In the genomic region with DNA sequence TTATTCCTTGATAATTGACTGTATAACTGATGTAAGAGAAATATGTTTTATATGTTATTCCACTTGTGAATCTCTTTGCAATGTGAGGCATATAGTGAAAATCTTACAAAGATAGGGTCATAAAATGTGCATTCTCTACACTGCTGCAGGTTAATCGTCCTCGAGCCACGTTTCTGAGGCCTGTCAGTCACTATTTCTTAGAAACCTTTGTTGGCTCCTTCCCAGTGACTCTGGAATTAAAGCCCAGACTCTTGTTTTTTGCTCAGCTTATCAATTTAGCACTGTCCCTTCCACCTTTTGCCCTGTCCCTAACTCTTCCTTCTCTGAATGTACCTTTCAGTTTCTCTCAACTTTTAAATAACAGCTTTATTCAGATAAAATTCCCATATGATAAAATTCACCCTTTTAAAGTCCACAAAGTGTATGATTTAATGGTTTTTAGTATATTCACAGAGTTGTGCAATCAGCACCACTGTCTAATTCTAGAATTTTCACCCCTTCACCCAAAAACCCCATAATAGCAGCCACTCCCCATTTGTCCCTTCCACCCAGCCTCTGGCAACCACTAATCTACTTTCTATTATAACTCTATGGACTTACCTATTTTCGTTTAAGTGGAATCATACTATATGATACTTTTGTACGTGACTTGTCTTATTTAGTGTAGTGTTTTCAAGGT, we compare ENCODE assay signal across 14 cellular contexts. TPM values are rescaled to one million over a fixed set of nuclear protein-coding genes. Genes with fewer than 3 reads are reported as not detected.
DNase-seq lines count a peak whose midpoint lies in the region; ATAC-seq, FAIRE-seq and TF ChIP-seq lines count a peak whose summit lies in the region.
"Had no signal": no experiment of that assay in that cellular context is flagged by ENCODE, and none has a peak within 500 bp of the region (broad histone marks: within the 10 kb centered on the region; RNA-seq: fewer than 3 reads in every experiment).

No MANE protein-coding gene starts in this region.

- H2AFZ ChIP-seq in SK-N-SH (ENCODE audit: low read depth) (no peak overlapping the region), K562 (ENCODE audit: low read depth, low read length) (no peak overlapping the region)

- H3K27ac ChIP-seq in SK-N-SH (ENCODE audit: low read depth in 2 of 2, low read length in 1 of 2) (peak overlapping the region; percentile 56 to 73; a peak in 3 of 4 replicates), K562 (ENCODE audit: extremely low read depth, low read depth, low read length) (peak overlapping the region; percentile 46; the same call in 2 of the 3 replicates), testis (peak overlapping the region; percentile 9 to 44)
- H3K27ac ChIP-seq: 22Rv1 had no signal

- CTCF ChIA-PET in SK-N-SH (lab: Yijun Ruan, JAX) (no interaction called here), K562 (lab: Yijun Ruan, JAX; ENCODE audit: low intra/inter-chr PET ratio) (no interaction called here)

- in situ Hi-C loops in K562 (cut with MboI): no loop called here

- POLR2A ChIA-PET in SK-N-SH (lab: Yijun Ruan, JAX) (no interaction called here), K562 (lab: Yijun Ruan, JAX) (interaction anchor here (0.6 to 1.8 kb wide), 2 partner anchors 11 to 119 kb away, joined by 3 to 17 read pairs; no protein-coding TSS in a partner anchor)

- H3K79me2 ChIP-seq in SK-N-SH (ENCODE audit: insufficient read depth): peaks cover 99% of the 10 kb centered on the region
- peaks cover 99% of the 10 kb centered on the region for H3K79me2 ChIP-seq in K562 (ENCODE audit: control insufficient read depth, insufficient read depth, low read length)

- peaks cover 9 to 27% of the 10 kb centered on the region in 2 experiments; a peak in 3 of 4 replicates for H3K4me1 ChIP-seq in SK-N-SH (ENCODE audit: control insufficient read depth in 1 of 2, insufficient read depth in 2 of 2, low read depth in 1 of 2, low read length in 1 of 2)
- H3K4me1 ChIP-seq in K562 (replicated peaks in 1 of 2; ENCODE audit: control insufficient read depth in 2 of 2, insufficient read depth in 2 of 2, low read length in 2 of 2): peaks cover 7 to 29% of the 10 kb centered on the region in 2 experiments; a peak in 3 of 5 replicates
- peaks cover 69% of the 10 kb centered on the region for H3K4me1 ChIP-seq in testis

- no peaks in the 10 kb centered on the region for H3K9me3 Mint-ChIP-seq in memory B cell

- peak overlapping the region; percentile 19 for H3K27ac Mint-ChIP-seq in memory B cell

- H3K4me1 Mint-ChIP-seq in memory B cell: peaks cover 60% of the 10 kb centered on the region

- no peak overlapping the region for H3K4me3 Mint-ChIP-seq in memory B cell

- BruUV-seq in K562 (replicated peaks; lab: Mats Ljungman, UMichigan): no TSS peak

- H3K36me3 Mint-ChIP-seq in memory B cell: peaks cover 26% of the 10 kb centered on the region

- H3K9ac ChIP-seq in SK-N-SH (no peak overlapping the region), K562 (ENCODE audit: insufficient read depth in 1 of 2, low read depth in 2 of 2, low read length in 2 of 2) (peak overlapping the region in 1 of 2 experiments; percentile 15; a peak in 2 of 4 replicates)

- no peak for TF ChIP-seq CTCF in SK-N-SH (IDR thresholded peaks at IDR 0.05)
- no peak for TF ChIP-seq CTCF in K562 (IDR thresholded peaks at IDR 0.05 in 2 of 3, conservative IDR thresholded peaks at IDR 0.05 in 1 of 3; ENCODE audit: insufficient read depth in 2 of 3, low read depth in 1 of 3, low read length in 3 of 3)
- no peak for TF ChIP-seq CTCF in testis (IDR thresholded peaks at IDR 0.05)

- TF ChIP-seq EP300 in SK-N-SH (IDR thresholded peaks at IDR 0.05; ENCODE audit: borderline replicate concordance in 1 of 2, low read depth in 1 of 2, low read length in 1 of 2) (no peak), K562 (IDR thresholded peaks at IDR 0.05; ENCODE audit: low read length) (peak; percentile 6; the same call in 1 of the 2 replicates)

- TF ChIP-seq RAD21 in SK-N-SH (IDR thresholded peaks at IDR 0.05; ENCODE audit: low read length) (no peak), K562 (CRISPR knock-in tag; conservative IDR thresholded peaks at IDR 0.05 in 1 of 2, IDR thresholded peaks at IDR 0.05 in 1 of 2) (no peak)

- 88% methylated on average over 5 of the region's 5 CpGs for WGBS in SK-N-SH (ENCODE audit: low lambda C conversion rate)
- WGBS in K562 (ENCODE audit: insufficient coverage, low coverage, missing lambda C conversion rate): 26% methylated on average over 5 of the region's 5 CpGs
- WGBS in testis, 2 donors: 58 to 70% methylated on average over 5 of the region's 5 CpGs

- peak overlapping the region; percentile 52 for H3K4me2 ChIP-seq in SK-N-SH
- H3K4me2 ChIP-seq in K562 (ENCODE audit: insufficient read depth, low read length): peak overlapping the region; percentile 49

- no peaks in the 10 kb centered on the region for H3K9me2 ChIP-seq in SK-N-SH

- TF ChIP-seq POLR2A in K562 (conservative IDR thresholded peaks at IDR 0.05) (no peak), testis (IDR thresholded peaks at IDR 0.05) (no peak)

- H3K27me3 ChIP-seq in SK-N-SH (ENCODE audit: insufficient read depth) (no peaks in the 10 kb centered on the region), K562 (ENCODE audit: control insufficient read depth in 2 of 2, insufficient read depth in 2 of 2, low read length in 2 of 2) (no peaks in the 10 kb centered on the region), testis (no peaks in the 10 kb centered on the region)

- no peaks in the 10 kb centered on the region for H3K27me3 Mint-ChIP-seq in memory B cell

- peaks cover 100% of the 10 kb centered on the region for H4K20me1 ChIP-seq in SK-N-SH (ENCODE audit: insufficient read depth)
- peaks cover 33% of the 10 kb centered on the region for H4K20me1 ChIP-seq in K562 (replicated peaks; ENCODE audit: control insufficient read depth, insufficient read depth, low read length)

- intact Hi-C loops in K562 (cut with micrococcal nuclease): no loop called here
- intact Hi-C loops in testis (cut with DNase I; ENCODE audit: low total_unique reads): no loop called here

- FAIRE-seq in K562 (lab: Jason Lieb, UNC): no peak
- FAIRE-seq: small intestine had no signal

- no peaks in the 10 kb centered on the region for H3K9me1 ChIP-seq in K562 (ENCODE audit: control insufficient read depth, insufficient read depth, low read length)

- ATAC-seq in SK-N-SH treated with all-trans-retinoic acid at 6 μM for 48 hours (no peak), K562 (peak; percentile 56), memory B cell (ENCODE audit: low read depth) (no peak), GM19328 (IDR thresholded peaks at IDR 0.05; ENCODE audit: unreplicated experiment) (no peak)

- H3K9me3 ChIP-seq in SK-N-SH (no peaks in the 10 kb centered on the region), K562 (replicated peaks; ENCODE audit: control insufficient read depth, insufficient read depth, low read depth, low read length) (no peaks in the 10 kb centered on the region), testis (no peaks in the 10 kb centered on the region)

- H3F3A ChIP-seq in SK-N-SH (replicated peaks; ENCODE audit: insufficient read depth): peaks cover 35% of the 10 kb centered on the region

- no peak overlapping the region for H3K4me3 ChIP-seq in SK-N-SH (ENCODE audit: low read depth in 2 of 2, low read length in 1 of 2)
- no peak overlapping the region for H3K4me3 ChIP-seq in K562
- H3K4me3 ChIP-seq in testis: no peak overlapping the region

- H3K36me3 ChIP-seq in SK-N-SH (replicated peaks in 1 of 2; ENCODE audit: control insufficient read depth in 1 of 2, insufficient read depth in 2 of 2, low read length in 1 of 2) (peaks cover 17 to 28% of the 10 kb centered on the region in 2 experiments), K562 (ENCODE audit: control insufficient read depth, insufficient read depth, low read length) (peaks cover 35% of the 10 kb centered on the region; the same call in 2 of the 3 replicates), testis (ENCODE audit: low read depth, missing control alignments) (no peaks in the 10 kb centered on the region)

- DNase-seq in SK-N-SH (no peak), K562 (ENCODE audit: extremely low read depth in 1 of 4, low spot score in 3 of 4) (peak in 1 of 4 experiments; percentile 66), memory B cell (ENCODE audit: low spot score in 2 of 2) (no peak), testis (no peak), SW480 (ENCODE audit: low spot score) (no peak), GF-D8 (lab: John Stamatoyannopoulos, UW) (no peak)
- DNase-seq: activated CD4-positive, alpha-beta T cell treated with anti-CD3 and anti-CD28 coated beads, Interleukin-2, amount 50 U/mL, for 4 hours; DND-41; NCI-H446; SIG-M5; small intestine had no signal

TF ChIP-seq in SK-N-SH, 30 proteins besides CTCF, POLR2A, EP300 and RAD21 (continues in another document):
- no peak for TF ChIP-seq NFIC (IDR thresholded peaks at IDR 0.05; ENCODE audit: borderline replicate concordance)
- no peak for TF ChIP-seq JUND (IDR thresholded peaks at IDR 0.05)

TF ChIP-seq in SK-N-SH treated with all-trans-retinoic acid at 6 μM for 48 hours, 23 proteins besides CTCF, POLR2A, EP300 and RAD21 (continues in another document):
- TF ChIP-seq OSR1 (CRISPR knock-in tag; IDR thresholded peaks at IDR 0.05) (no peak), TOX (CRISPR knock-in tag; IDR thresholded peaks at IDR 0.05; ENCODE audit: borderline replicate concordance) (no peak)

TF ChIP-seq in K562, 482 proteins besides CTCF, POLR2A, EP300 and RAD21 (continues in another document):
- 0 out of 2 replicates have a peak, but pooled peaks have one; percentile 27 for TF ChIP-seq NCOR1 (IDR thresholded peaks at IDR 0.05)

RNA-seq across cellular contexts. Expression of gene TNRC6A, which starts 8.6 kb away (rescaled TPM):
- 32.5 and 40.1 TPM in 2 replicates for polyA plus RNA-seq in SK-N-SH (2012; rRNA removed)
- 16.0 and 19.0 TPM in 2 replicates for polyA plus RNA-seq in SK-N-SH (2012; cell fraction: cytosol; rRNA removed)
- polyA plus RNA-seq in SK-N-SH (2012; cell fraction: nucleus; rRNA removed): 127 and 149 TPM in 2 replicates
- total RNA-seq in K562 (2011; cell fraction: chromatin; rRNA removed; ENCODE audit: low replicate concordance): 77.7 and 239 TPM in 2 replicates
- 50.4 and 82.1 TPM in 2 replicates for total RNA-seq in K562 (2011; cell fraction: nucleolus; rRNA removed)
- 101 and 163 TPM in 2 replicates for total RNA-seq in K562 (2011; cell fraction: nucleoplasm; rRNA removed)
- 14.1 and 22.3 TPM in 2 replicates for total RNA-seq in K562 (2014; rRNA removed)
- 23.8 and 24.5 TPM in 2 replicates for total RNA-seq in K562 (2014; rRNA removed; fragmentation: Illumina TruSeq; extraction: Trizol)
- total RNA-seq in K562 (2015; rRNA removed; fragmentation: Illumina TruSeq; extraction: Trizol): 27.0 and 32.1 TPM in 2 replicates
- total RNA-seq in K562 (2021): 27.2 and 28.8 TPM in 2 replicates
- polyA plus RNA-seq in K562 (2011; rRNA removed): 30.0 and 35.1 TPM in 2 replicates
- polyA plus RNA-seq in K562 (2011; cell fraction: cytosol; rRNA removed): 23.6 and 25.6 TPM in 2 replicates
- 91.0 and 105 TPM in 2 replicates for polyA plus RNA-seq in K562 (2011; cell fraction: nucleus; rRNA removed)
- polyA plus RNA-seq in K562 (2012): 16.5 and 19.6 TPM in 2 replicates
- 23.5 and 31.0 TPM in 2 replicates for polyA plus RNA-seq in K562 (2014; fragmentation: Illumina TruSeq; extraction: Trizol)
- polyA plus RNA-seq in K562 (2014; fragmentation: Nextera tagmentation; extraction: Ambion mirVana): 1 to 10 TPM; 3.4 to 4.6 TPM
- polyA plus RNA-seq in K562 (2014; rRNA removed): 23.3 and 26.6 TPM in 2 replicates
- 58.6 and 67.8 TPM in 2 replicates for polyA minus RNA-seq in K562 (2011; rRNA and poly(A)+ RNA removed)
- polyA minus RNA-seq in K562 (2011; cell fraction: cytosol; rRNA and poly(A)+ RNA removed): 15.6 and 17.5 TPM in 2 replicates
- 51.7 and 77.9 TPM in 2 replicates for polyA minus RNA-seq in K562 (2011; cell fraction: nucleus; rRNA and poly(A)+ RNA removed)
- total RNA-seq in testis: 100 to 1,000 TPM in 1 of 2 donors, 10 to 100 TPM in 1; 94.1 to 103 TPM
- polyA plus RNA-seq in testis (ENCODE audit: insufficient read depth, low read depth, low replicate concordance): 32.3 TPM

Comparison
In these comparisons a context has a peak if more than half of its experiments do, and no peak if none do; other contexts are left out.
1. Of the 27 proteins assayed by ChIP-seq in both K562 and SK-N-SH: peak only in K562: EP300 and NFIC; only in SK-N-SH: none; in both: none; in neither: 25.